ENCODE assay signal across 8 cellular contexts in the genomic region with DNA sequence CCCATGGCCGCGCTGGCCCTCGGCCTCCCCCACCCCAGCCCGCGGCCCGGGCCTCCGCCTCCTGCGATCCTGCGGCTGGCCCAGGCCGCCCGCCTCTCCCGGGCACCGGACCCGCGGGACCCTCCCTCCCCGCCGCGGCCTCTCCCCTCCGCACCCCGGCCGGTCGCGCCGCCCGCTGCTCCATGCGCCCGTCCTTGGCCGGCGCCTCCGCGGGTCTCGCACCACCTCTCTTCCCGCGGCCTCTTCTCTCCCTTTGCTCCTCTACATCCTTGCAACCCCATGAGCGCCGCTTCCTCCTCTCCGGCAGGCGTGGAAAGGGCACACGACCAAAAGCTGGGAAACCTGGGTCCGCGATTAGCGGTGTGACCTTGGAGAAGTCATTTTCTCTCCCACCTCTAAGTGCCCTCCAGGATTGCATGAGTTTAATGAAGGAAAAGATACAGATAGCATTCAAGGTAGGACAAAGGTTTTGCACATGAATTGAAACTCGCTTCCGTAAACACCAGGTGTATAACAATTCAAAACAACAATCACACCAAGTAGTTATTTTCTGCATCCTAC. TPM values are rescaled to one million over a fixed set of nuclear protein-coding genes. Genes with fewer than 3 reads are reported as not detected.
A peak's percentile ranks its signal among the peaks of the same experiment; 100 is the strongest.
DNase-seq lines count a peak whose midpoint lies in the region; ATAC-seq and TF ChIP-seq lines count a peak whose summit lies in the region.

No MANE protein-coding gene starts in this region.

- peak in 1 of 6 experiments; percentile 10 for TF ChIP-seq CTCF in adrenal gland (IDR thresholded peaks at IDR 0.05)
- TF ChIP-seq CTCF in right atrium auricular region (IDR thresholded peaks at IDR 0.05) = no peak
- peak in 2 of 4 experiments; percentile 4 to 5 for TF ChIP-seq CTCF in prostate gland (IDR thresholded peaks at IDR 0.05)
- TF ChIP-seq CTCF in GM13977 (IDR thresholded peaks at IDR 0.05; ENCODE audit: extremely low read depth, insufficient read depth, missing control alignments) = no peak

- DNase-seq in CD1c-positive myeloid dendritic cell (ENCODE audit: extremely low spot score) (peak; percentile 40), OCI-M1 (lab: John Stamatoyannopoulos, UW) (peak; percentile 46), adrenal gland (peak; percentile 50 to 67 (median 53)), right atrium auricular region (ENCODE audit: low spot score) (no peak), prostate gland (ENCODE audit: low spot score) (peak; percentile 16), GM13977 (ENCODE audit: low spot score) (no peak)

- H3K27me3 ChIP-seq in adrenal gland = no peaks in the 10 kb centered on the region
- H3K27me3 ChIP-seq in right atrium auricular region = no peaks in the 10 kb centered on the region
- H3K27me3 ChIP-seq in prostate gland (replicated peaks; ENCODE audit: insufficient read depth) = no peaks in the 10 kb centered on the region

- in situ Hi-C loops in GM13977 (cut with MboI; ENCODE audit: low pct_unique_long_range_greater_than_20kb, low sequenced_read_pairs, unreplicated experiment) = no loop called here

- H3K9me3 ChIP-seq in adrenal gland (replicated peaks in 1 of 3) (no peaks in the 10 kb centered on the region), right atrium auricular region (no peaks in the 10 kb centered on the region), prostate gland (no peaks in the 10 kb centered on the region)

- TF ChIP-seq POLR2A in adrenal gland (IDR thresholded peaks at IDR 0.05) = no peak
- TF ChIP-seq POLR2A in prostate gland (IDR thresholded peaks at IDR 0.05) = no peak

- H3K4me3 ChIP-seq in adrenal gland = peak overlapping the region in 3 of 4 donors; percentile 40 to 90 (median 62)
- H3K4me3 ChIP-seq in right atrium auricular region = peak overlapping the region; percentile 85 to 95
- H3K4me3 ChIP-seq in prostate gland = peak overlapping the region; percentile 94 to 96

- peak overlapping the region in 3 of 5 donors; percentile 32 to 83 (median 41) for H3K27ac ChIP-seq in adrenal gland
- peak overlapping the region; percentile 21 to 64 for H3K27ac ChIP-seq in right atrium auricular region
- peak overlapping the region; percentile 71 to 83 for H3K27ac ChIP-seq in prostate gland

- 5 to 16% (median 14%) methylated on average over 10 to 42 of the region's 44 CpGs for WGBS in adrenal gland, 4 donors
- WGBS in prostate gland = 6% methylated on average over 41 of the region's 44 CpGs

- intact Hi-C loops in adrenal gland (cut with DNase I) (no loop called here), prostate gland (cut with DNase I) (no loop called here)

- peak; percentile 31 for ATAC-seq in GM19395 (IDR thresholded peaks at IDR 0.05; ENCODE audit: unreplicated experiment)
- peak; percentile 25 for ATAC-seq in HG03565 (IDR thresholded peaks at IDR 0.05; ENCODE audit: unreplicated experiment)

- H3K4me1 ChIP-seq in adrenal gland (replicated peaks in 1 of 2) (peaks cover 0 to 8% of the 10 kb centered on the region in 2 donors), right atrium auricular region (peaks cover 0 to 15% of the 10 kb centered on the region in 2 donors), prostate gland (replicated peaks) (no peaks in the 10 kb centered on the region)

- H3K36me3 ChIP-seq in adrenal gland (replicated peaks in 1 of 2) = no peaks in the 10 kb centered on the region
- no peaks in the 10 kb centered on the region for H3K36me3 ChIP-seq in right atrium auricular region
- H3K36me3 ChIP-seq in prostate gland = no peaks in the 10 kb centered on the region

RNA-seq across cellular contexts. Expression of a gene that starts 0.4 kb away (rescaled TPM):
- 10 to 100 TPM; 29.9 to 64.7 (median 36.8) TPM for total RNA-seq in adrenal gland
- polyA plus RNA-seq in adrenal gland = 10 to 100 TPM in 2 of 3 donors, 1 to 10 TPM in 1; 7.3 to 37.8 (median 11.9) TPM
- total RNA-seq in right atrium auricular region = 10 to 100 TPM; 19.8 to 20.9 TPM
- 10 to 100 TPM; 52.6 to 99.5 TPM for total RNA-seq in prostate gland

Comparison
In these comparisons a context has a peak if more than half of its experiments do, and no peak if none do; other contexts are left out.
1. DNase-seq: peak in CD1c-positive myeloid dendritic cell (single experiment), OCI-M1 (single experiment), adrenal gland (7 of 7) and prostate gland (single experiment); none in right atrium auricular region (single experiment) and GM13977 (single experiment).
2. Peak in every context shown above with its lines, with median percentiles within 50 percentile points of each other: H3K27ac ChIP-seq and H3K4me3 ChIP-seq.